ENCODE assay signal across 7 cellular contexts in genomic region chr7:89002942-89003618, GRCh38.
DNase-seq lines count a peak whose midpoint lies in the region; ATAC-seq and TF ChIP-seq lines count a peak whose summit lies in the region.

No MANE protein-coding gene starts in this region.

- 1 to 3% (median 3%) methylated on average over 2 of the region's 2 CpGs for WGBS in ovary, 3 donors

- no peaks in the 10 kb centered on the region for H3K36me3 ChIP-seq in ovary

- peak overlapping the region; percentile 90 for H3K27ac Mint-ChIP-seq in T-helper 17 cell

- ATAC-seq in GM19025 (IDR thresholded peaks at IDR 0.05; ENCODE audit: low read depth, unreplicated experiment) = peak; percentile 83
- ATAC-seq in HG02763 (IDR thresholded peaks at IDR 0.05; ENCODE audit: unreplicated experiment) = peak; percentile 84
- ATAC-seq in T-helper 17 cell = peak; percentile 51
- ATAC-seq in omental fat pad (ENCODE audit: low FRiP score) = no peak

- H3K9me3 ChIP-seq in T-helper 17 cell (ENCODE audit: control insufficient read depth, low read length, poor library complexity, severe bottlenecking) (no peaks in the 10 kb centered on the region), ovary (no peaks in the 10 kb centered on the region)

- intact Hi-C loops in ovary (cut with DNase I) = no loop called here

- H3K4me1 ChIP-seq in ovary (ENCODE audit: insufficient read depth) = no peaks in the 10 kb centered on the region

- no peak for DNase-seq in T-helper 17 cell
- no peak for DNase-seq in ovary
- no peak for DNase-seq in NCI-H1694 treated with DMSO at 0.1 percent for 48 hours (lab: John Stamatoyannopoulos, UW)
- no peak for DNase-seq in iPS-NIHi11 (ENCODE audit: low spot score)
- DNase-seq in omental fat pad (ENCODE audit: low spot score) = no peak

- peaks cover 12% of the 10 kb centered on the region for H3K4me1 Mint-ChIP-seq in T-helper 17 cell

- H3K27ac ChIP-seq in ovary = no peak overlapping the region

- H3K27me3 ChIP-seq in ovary = no peaks in the 10 kb centered on the region

- no peak for TF ChIP-seq POLR2A in ovary (IDR thresholded peaks at IDR 0.05)

- no peak for TF ChIP-seq EP300 in ovary (IDR thresholded peaks at IDR 0.05)

- H3K36me3 Mint-ChIP-seq in T-helper 17 cell (ENCODE audit: low read depth) = no peaks in the 10 kb centered on the region

- H3K27me3 Mint-ChIP-seq in T-helper 17 cell = no peaks in the 10 kb centered on the region

- TF ChIP-seq CTCF in ovary (IDR thresholded peaks at IDR 0.05) = no peak
- no peak for TF ChIP-seq CTCF in omental fat pad (IDR thresholded peaks at IDR 0.05)

- H3K4me3 Mint-ChIP-seq in T-helper 17 cell = peak overlapping the region; percentile 89

- peak overlapping the region; percentile 0 for H3K4me3 ChIP-seq in ovary
